8 cellular contexts compared by ENCODE assay signal in genomic region chr15:67564590-67565345, GRCh38. TPM values are rescaled to one million over a fixed set of nuclear protein-coding genes. Genes with fewer than 3 reads are reported as not detected.
A peak's percentile ranks its signal among the peaks of the same experiment; 100 is the strongest.
DNase-seq lines count a peak whose midpoint lies in the region; ATAC-seq lines count a peak whose summit lies in the region.
"Had no signal": no experiment of that assay in that cellular context is flagged by ENCODE, and none has a peak within 500 bp of the region (broad histone marks: within the 10 kb centered on the region; RNA-seq: fewer than 3 reads in every experiment).

No MANE protein-coding gene starts in this region.

- peaks cover 14 to 28% (median 20%) of the 10 kb centered on the region in 7 donors for H3K4me1 Mint-ChIP-seq in naive thymus-derived CD4-positive, alpha-beta T cell
- H3K4me1 Mint-ChIP-seq in activated T-helper 1 cell treated with anti-CD3 and anti-CD28 coated beads, Interleukin-12 subunit alpha, Interleukin-12 subunit beta, Interleukin-2, Interleukin-4 antibody, amounts not matched to agents 30 ng/mL and 10 ng/mL and 1 ng/mL, durations not matched to agents 14 hours and 24 hours and 36 hours (ENCODE audit: low read depth) = peaks cover 10% of the 10 kb centered on the region

- H3K9me3 Mint-ChIP-seq in naive thymus-derived CD4-positive, alpha-beta T cell = no peaks in the 10 kb centered on the region
- no peaks in the 10 kb centered on the region for H3K9me3 Mint-ChIP-seq in activated T-helper 1 cell treated with anti-CD3 and anti-CD28 coated beads, Interleukin-12 subunit alpha, Interleukin-12 subunit beta, Interleukin-2, Interleukin-4 antibody, amounts not matched to agents 30 ng/mL and 10 ng/mL and 1 ng/mL, durations not matched to agents 14 hours and 24 hours and 36 hours

- peaks cover 0 to 6% (median 0%) of the 10 kb centered on the region in 3 experiments for H3K36me3 ChIP-seq in naive thymus-derived CD4-positive, alpha-beta T cell (ENCODE audit: control insufficient read depth in 2 of 3, insufficient read depth in 3 of 3, low read length in 3 of 3)

- no peaks in the 10 kb centered on the region for H3K9me3 ChIP-seq in naive thymus-derived CD4-positive, alpha-beta T cell (ENCODE audit: control insufficient read depth in 2 of 3, low read length in 3 of 3)

- H3K4me1 ChIP-seq in naive thymus-derived CD4-positive, alpha-beta T cell (ENCODE audit: control insufficient read depth in 2 of 2, insufficient read depth in 2 of 2, low read length in 2 of 2) = no peaks in the 10 kb centered on the region

- ATAC-seq in GM19025 (IDR thresholded peaks at IDR 0.05; ENCODE audit: low read depth, unreplicated experiment) (peak; percentile 89), HG02588 (IDR thresholded peaks at IDR 0.05; ENCODE audit: unreplicated experiment) (peak; percentile 89)
- ATAC-seq in naive thymus-derived CD4-positive, alpha-beta T cell = peak; percentile 49

- CTCF ChIA-PET in naive thymus-derived CD4-positive, alpha-beta T cell (lab: Charles Lee) = no interaction called here

- DNase-seq in Jurkat, Clone E6-1 (ENCODE audit: low read depth, low spot score) = peak; percentile 52
- no peak for DNase-seq in naive thymus-derived CD4-positive, alpha-beta T cell
- no peak for DNase-seq in NCI-H510A treated with DMSO at 0.1 percent for 48 hours (lab: John Stamatoyannopoulos, UW)
- DNase-seq in SHP77 (lab: John Stamatoyannopoulos, UW) = no peak
- DNase-seq in activated T-helper 1 cell treated with anti-CD3 and anti-CD28 coated beads, Interleukin-12 subunit alpha, Interleukin-12 subunit beta, Interleukin-2, Interleukin-4 antibody, amounts not matched to agents 30 ng/mL and 10 ng/mL and 1 ng/mL, durations not matched to agents 14 hours and 24 hours and 36 hours (ENCODE audit: low spot score) = no peak
- DNase-seq: GOT3 had no signal

- peak overlapping the region in 1 of 9 donors; percentile 60 for H3K27ac Mint-ChIP-seq in naive thymus-derived CD4-positive, alpha-beta T cell
- no peak overlapping the region for H3K27ac Mint-ChIP-seq in activated T-helper 1 cell treated with anti-CD3 and anti-CD28 coated beads, Interleukin-12 subunit alpha, Interleukin-12 subunit beta, Interleukin-2, Interleukin-4 antibody, amounts not matched to agents 30 ng/mL and 10 ng/mL and 1 ng/mL, durations not matched to agents 14 hours and 24 hours and 36 hours

- H3K36me3 Mint-ChIP-seq in naive thymus-derived CD4-positive, alpha-beta T cell = peaks cover 7 to 56% (median 17%) of the 10 kb centered on the region in 5 donors
- peaks cover 18% of the 10 kb centered on the region for H3K36me3 Mint-ChIP-seq in activated T-helper 1 cell treated with anti-CD3 and anti-CD28 coated beads, Interleukin-12 subunit alpha, Interleukin-12 subunit beta, Interleukin-2, Interleukin-4 antibody, amounts not matched to agents 30 ng/mL and 10 ng/mL and 1 ng/mL, durations not matched to agents 14 hours and 24 hours and 36 hours (ENCODE audit: low read depth)

- no peaks in the 10 kb centered on the region for H3K27me3 Mint-ChIP-seq in naive thymus-derived CD4-positive, alpha-beta T cell
- H3K27me3 Mint-ChIP-seq in activated T-helper 1 cell treated with anti-CD3 and anti-CD28 coated beads, Interleukin-12 subunit alpha, Interleukin-12 subunit beta, Interleukin-2, Interleukin-4 antibody, amounts not matched to agents 30 ng/mL and 10 ng/mL and 1 ng/mL, durations not matched to agents 14 hours and 24 hours and 36 hours (ENCODE audit: insufficient read depth) = no peaks in the 10 kb centered on the region

- H3K27me3 ChIP-seq in naive thymus-derived CD4-positive, alpha-beta T cell (ENCODE audit: control insufficient read depth in 2 of 2, insufficient read depth in 2 of 2, low read length in 2 of 2) = no peaks in the 10 kb centered on the region

- no peak overlapping the region for H3K27ac ChIP-seq in naive thymus-derived CD4-positive, alpha-beta T cell (ENCODE audit: low read depth, low read length)

- no peak overlapping the region for H3K4me3 ChIP-seq in Jurkat, Clone E6-1 (ENCODE audit: low read length)
- no peak overlapping the region for H3K4me3 ChIP-seq in naive thymus-derived CD4-positive, alpha-beta T cell (ENCODE audit: low read length)

- intact Hi-C loops in naive thymus-derived CD4-positive, alpha-beta T cell (cut with micrococcal nuclease) = no loop called here
- intact Hi-C loops in activated T-helper 1 cell treated with anti-CD3 and anti-CD28 coated beads, Interleukin-12 subunit alpha, Interleukin-12 subunit beta, Interleukin-2, Interleukin-4 antibody, amounts not matched to agents 30 ng/mL and 10 ng/mL and 1 ng/mL, durations not matched to agents 14 hours and 24 hours and 36 hours (cut with micrococcal nuclease) = loop anchor here (2.0 kb wide), 1 partner anchor 22 kb away; the partner anchor contains the start of gene MAP2K5

- POLR2A ChIA-PET in naive thymus-derived CD4-positive, alpha-beta T cell (lab: Charles Lee) = no interaction called here

- peak overlapping the region in 1 of 10 donors; percentile 10 for H3K4me3 Mint-ChIP-seq in naive thymus-derived CD4-positive, alpha-beta T cell
- no peak overlapping the region for H3K4me3 Mint-ChIP-seq in activated T-helper 1 cell treated with anti-CD3 and anti-CD28 coated beads, Interleukin-12 subunit alpha, Interleukin-12 subunit beta, Interleukin-2, Interleukin-4 antibody, amounts not matched to agents 30 ng/mL and 10 ng/mL and 1 ng/mL, durations not matched to agents 14 hours and 24 hours and 36 hours

RNA-seq across cellular contexts. Expression of gene MAP2K5, which starts 22.3 kb away (rescaled TPM):
- polyA plus RNA-seq in Jurkat, Clone E6-1 (2012; ENCODE audit: insufficient read depth, insufficient read length) = 19.1 TPM
- total RNA-seq in naive thymus-derived CD4-positive, alpha-beta T cell = 10 to 100 TPM; 23.4 to 43.4 (median 35.7) TPM
- 10 to 100 TPM; 22.7 to 25.0 TPM for polyA plus RNA-seq in naive thymus-derived CD4-positive, alpha-beta T cell
- 22.1 and 27.5 TPM in 2 replicates for total RNA-seq in activated T-helper 1 cell treated with anti-CD3 and anti-CD28 coated beads, Interleukin-12 subunit alpha, Interleukin-12 subunit beta, Interleukin-2, Interleukin-4 antibody, amounts not matched to agents 30 ng/mL and 10 ng/mL and 1 ng/mL, durations not matched to agents 14 hours and 24 hours and 36 hours

RNA-seq across cellular contexts. Expression of gene C15orf61, which starts 43.8 kb away (rescaled TPM):
- 9.9 TPM for polyA plus RNA-seq in Jurkat, Clone E6-1 (2012; ENCODE audit: insufficient read depth, insufficient read length)
- total RNA-seq in naive thymus-derived CD4-positive, alpha-beta T cell = 10 to 100 TPM in 2 of 5 experiments, 1 to 10 TPM in 3; 4.3 to 11.0 (median 8.2) TPM
- polyA plus RNA-seq in naive thymus-derived CD4-positive, alpha-beta T cell = 10 to 100 TPM in 1 of 2 donors, 1 to 10 TPM in 1; 6.1 to 11.4 TPM
- 6.6 and 6.9 TPM in 2 replicates for total RNA-seq in activated T-helper 1 cell treated with anti-CD3 and anti-CD28 coated beads, Interleukin-12 subunit alpha, Interleukin-12 subunit beta, Interleukin-2, Interleukin-4 antibody, amounts not matched to agents 30 ng/mL and 10 ng/mL and 1 ng/mL, durations not matched to agents 14 hours and 24 hours and 36 hours
